ENCODE assay signal across 8 cellular contexts in the genomic region with DNA sequence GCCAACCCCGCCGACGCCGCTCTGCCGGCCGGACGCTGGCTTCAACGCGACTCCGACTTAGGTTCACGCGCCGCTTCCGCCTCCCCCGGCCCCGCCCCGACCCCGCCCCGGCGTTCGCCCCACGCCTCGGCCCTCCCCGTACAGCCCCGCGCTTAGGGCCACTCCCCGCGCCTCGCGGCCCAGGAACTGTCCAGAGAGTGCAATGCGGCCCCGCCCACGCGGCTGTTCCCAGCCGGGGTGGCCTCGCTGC. TPM values are rescaled to one million over a fixed set of nuclear protein-coding genes. Genes with fewer than 3 reads are reported as not detected.
DNase-seq lines count a peak whose midpoint lies in the region; ATAC-seq and TF ChIP-seq lines count a peak whose summit lies in the region.

A gene with protein sequence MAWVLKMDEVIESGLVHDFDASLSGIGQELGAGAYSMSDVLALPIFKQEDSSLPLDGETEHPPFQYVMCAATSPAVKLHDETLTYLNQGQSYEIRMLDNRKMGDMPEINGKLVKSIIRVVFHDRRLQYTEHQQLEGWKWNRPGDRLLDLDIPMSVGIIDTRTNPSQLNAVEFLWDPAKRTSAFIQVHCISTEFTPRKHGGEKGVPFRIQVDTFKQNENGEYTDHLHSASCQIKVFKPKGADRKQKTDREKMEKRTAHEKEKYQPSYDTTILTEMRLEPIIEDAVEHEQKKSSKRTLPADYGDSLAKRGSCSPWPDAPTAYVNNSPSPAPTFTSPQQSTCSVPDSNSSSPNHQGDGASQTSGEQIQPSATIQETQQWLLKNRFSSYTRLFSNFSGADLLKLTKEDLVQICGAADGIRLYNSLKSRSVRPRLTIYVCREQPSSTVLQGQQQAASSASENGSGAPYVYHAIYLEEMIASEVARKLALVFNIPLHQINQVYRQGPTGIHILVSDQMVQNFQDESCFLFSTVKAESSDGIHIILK (minus strand): TSS at position 78 of the 250 bp plus-strand sequence. CDS start 557 bp downstream, outside the sequence.

- H3K9me3 Mint-ChIP-seq in dendritic cell treated with granulocyte-macrophage colony-stimulating factor and Interleukin-4, amounts not matched to agents 40 ng/mL and 50 ng/mL, for 4 days, result no peaks in the 10 kb centered on the region

- no peaks in the 10 kb centered on the region for H3K27me3 ChIP-seq in transverse colon

- TF ChIP-seq CTCF in GM12864 (IDR thresholded peaks at IDR 0.05; ENCODE audit: low read depth, low read length, missing control alignments), result no peak
- TF ChIP-seq CTCF in RWPE1 (conservative IDR thresholded peaks at IDR 0.05; ENCODE audit: low read depth), result no peak
- TF ChIP-seq CTCF in transverse colon (IDR thresholded peaks at IDR 0.05), result no peak

- CTCF ChIA-PET in RWPE1 (lab: Yijun Ruan, JAX), result no interaction called here

- peak within 1 kb of the TSS; percentile 100 for H3K27ac Mint-ChIP-seq in dendritic cell treated with granulocyte-macrophage colony-stimulating factor and Interleukin-4, amounts not matched to agents 40 ng/mL and 50 ng/mL, for 4 days

- WGBS in transverse colon (ENCODE audit: low coverage in 1 of 2), 2 donors, result 0% methylated on average over 16 of the region's 36 CpGs; no CpG with 5 or more reads in 1 of the 2 donors

- H3K9me3 ChIP-seq in transverse colon, result no peaks in the 10 kb centered on the region

- no peak for TF ChIP-seq EP300 in transverse colon (IDR thresholded peaks at IDR 0.05; ENCODE audit: low read depth)

- H3K36me3 Mint-ChIP-seq in dendritic cell treated with granulocyte-macrophage colony-stimulating factor and Interleukin-4, amounts not matched to agents 40 ng/mL and 50 ng/mL, for 4 days (ENCODE audit: low read depth), result peaks cover 17% of the 10 kb centered on the region

- POLR2A ChIA-PET in RWPE1 (lab: Yijun Ruan, JAX; ENCODE audit: low non-redundant PET), result interaction anchor here (0.5 kb wide), 1 partner anchor 54 kb away, joined by 3 read pairs; no protein-coding TSS in a partner anchor

- H3K4me3 Mint-ChIP-seq in dendritic cell treated with granulocyte-macrophage colony-stimulating factor and Interleukin-4, amounts not matched to agents 40 ng/mL and 50 ng/mL, for 4 days, result peak within 1 kb of the TSS; percentile 100

- H3K4me1 ChIP-seq in transverse colon, result peaks cover 24 to 48% (median 33%) of the 10 kb centered on the region in 4 donors

- DNase-seq in GM12864 (ENCODE audit: low read depth), result no peak
- DNase-seq in RWPE1 (ENCODE audit: low spot score), result no peak
- peak; percentile 100 for DNase-seq in mesenteric fat pad (ENCODE audit: low spot score)
- DNase-seq in transverse colon, result peak; percentile 100
- DNase-seq in retina, result no peak
- no peak for DNase-seq in NK-92 (lab: John Stamatoyannopoulos, UW; ENCODE audit: unreplicated experiment)

- peaks cover 34% of the 10 kb centered on the region for H3K4me1 Mint-ChIP-seq in dendritic cell treated with granulocyte-macrophage colony-stimulating factor and Interleukin-4, amounts not matched to agents 40 ng/mL and 50 ng/mL, for 4 days (ENCODE audit: low read depth)

- no peak for TF ChIP-seq POLR2A in transverse colon (IDR thresholded peaks at IDR 0.05)

- intact Hi-C loops in dendritic cell treated with granulocyte-macrophage colony-stimulating factor and Interleukin-4, amounts not matched to agents 40 ng/mL and 50 ng/mL, for 4 days (cut with micrococcal nuclease), result no loop called here
- intact Hi-C loops in transverse colon (cut with DNase I; ENCODE audit: low total_unique reads), result no loop called here

- peak within 1 kb of the TSS; percentile 89 for H3K4me3 ChIP-seq in GM12864 (ENCODE audit: low read depth, low read length)
- peak within 1 kb of the TSS; percentile 68 to 83 (median 78) for H3K4me3 ChIP-seq in transverse colon

- H3K27me3 Mint-ChIP-seq in dendritic cell treated with granulocyte-macrophage colony-stimulating factor and Interleukin-4, amounts not matched to agents 40 ng/mL and 50 ng/mL, for 4 days, result no peaks in the 10 kb centered on the region

- ATAC-seq in HG02981 (IDR thresholded peaks at IDR 0.05; ENCODE audit: unreplicated experiment), result no peak

- in situ Hi-C loops in transverse colon (cut with MboI; ENCODE audit: low pct_ligation_motif_present in 1 of 4, low pct_unique_long_range_greater_than_20kb in 1 of 4, low sequenced_read_pairs in 3 of 4), result loop anchor here in 2 of 4 donors (25.0 kb wide), 1 partner anchor 347 kb away; a partner anchor contains a TSS

- H3K36me3 ChIP-seq in transverse colon, result no peaks in the 10 kb centered on the region

- H3K27ac ChIP-seq in RWPE1 (peak within 1 kb of the TSS; percentile 99), transverse colon (peak within 1 kb of the TSS; percentile 98 to 99 (median 98))

RNA-seq across cellular contexts. Expression of the gene that starts here (rescaled TPM):
- total RNA-seq in mesenteric fat pad, result 62.6 TPM
- 100 to 1,000 TPM in 1 of 4 donors, 10 to 100 TPM in 3; 65.9 to 180 (median 86.1) TPM for total RNA-seq in transverse colon

Comparison
In these comparisons a context has a peak if more than half of its experiments do, and no peak if none do; other contexts are left out.
1. DNase-seq: peak in mesenteric fat pad (single experiment) and transverse colon (single experiment); none in GM12864 (single experiment), RWPE1 (single experiment), retina (single experiment) and NK-92 (single experiment).